14 cellular contexts compared by ENCODE assay signal in genomic region chr7:55144955-55145342, GRCh38.
"Had no signal": no experiment of that assay in that cellular context is flagged by ENCODE, and none has a peak within 500 bp of the region (broad histone marks: within the 10 kb centered on the region; RNA-seq: fewer than 3 reads in every experiment).

No MANE protein-coding gene starts in this region.

- H3K36me3 ChIP-seq: colonic mucosa, uterus had no signal

- H3K9me3 ChIP-seq: colonic mucosa, tibial nerve, uterus had no signal

- H3K27me3 ChIP-seq: colonic mucosa, tibial nerve, uterus had no signal

- H3K27ac ChIP-seq: colonic mucosa, tibial nerve, uterus had no signal

- H3K4me3 ChIP-seq: colonic mucosa, lung, tibial nerve, uterus had no signal

- DNase-seq: activated CD4-positive, alpha-beta T cell treated with anti-CD3 and anti-CD28 coated beads, Interleukin-2, amount 10 ng/mL, durations not matched to agents 7 days and 5 days; activated CD8-positive, alpha-beta memory T cell treated with anti-CD3 and anti-CD28 coated beads, Interleukin-2, amount 50 U/mL, for 48 hours; activated naive CD8-positive, alpha-beta T cell treated with anti-CD3 and anti-CD28 coated beads for 36 hours; central memory CD4-positive, alpha-beta T cell; colonic mucosa; left colon; naive thymus-derived CD4-positive, alpha-beta T cell; stimulated activated CD4-positive, alpha-beta T cell treated with anti-CD3 and anti-CD28 coated beads, Interleukin-15, amount 100 ng/mL, for 24 hours; stimulated activated CD4-positive, alpha-beta T cell treated with anti-CD3 and anti-CD28 coated beads, Interleukin-4, amount 100 ng/mL, for 1 hour; stimulated activated naive CD4-positive, alpha-beta T cell treated with Interleukin-2 at 50 U/mL for 16 hours; substantia nigra; uterus had no signal

- ATAC-seq: naive thymus-derived CD4-positive, alpha-beta T cell had no signal

- H3K4me1 ChIP-seq: colonic mucosa, uterus had no signal
